Comparison of ENCODE assay signal across 13 cellular contexts in genomic region chr5:124524552-124525232, GRCh38.
DNase-seq lines count a peak whose midpoint lies in the region; ATAC-seq, FAIRE-seq and TF ChIP-seq lines count a peak whose summit lies in the region.
"Had no signal": no experiment of that assay in that cellular context is flagged by ENCODE, and none has a peak within 500 bp of the region (broad histone marks: within the 10 kb centered on the region; RNA-seq: fewer than 3 reads in every experiment).

No MANE protein-coding gene starts in this region.

- H2AFZ ChIP-seq in PC-9 = no peak overlapping the region

- no peaks in the 10 kb centered on the region for H3K79me2 ChIP-seq in PC-9 (ENCODE audit: low read depth)

- ATAC-seq in GM18499 (IDR thresholded peaks at IDR 0.05; ENCODE audit: insufficient read depth, unreplicated experiment) (peak; percentile 90), GM21367 (IDR thresholded peaks at IDR 0.05; ENCODE audit: unreplicated experiment) (peak; percentile 93), HG03135 (IDR thresholded peaks at IDR 0.05; ENCODE audit: unreplicated experiment) (peak; percentile 93)
- ATAC-seq: T-cell had no signal

- H3K27ac ChIP-seq in PC-9 (no peak overlapping the region), esophagus squamous epithelium (no peak overlapping the region)
- H3K27ac ChIP-seq: esophagus muscularis mucosa had no signal

- H3K27me3 ChIP-seq in PC-9 (ENCODE audit: insufficient read depth, low read depth) = no peaks in the 10 kb centered on the region
- H3K27me3 ChIP-seq in esophagus squamous epithelium = no peaks in the 10 kb centered on the region
- H3K27me3 ChIP-seq: esophagus muscularis mucosa had no signal

- BruUV-seq in PC-9 (replicated peaks; lab: Mats Ljungman, UMichigan) = no TSS peak

- H3K9me2 ChIP-seq in PC-9 (ENCODE audit: insufficient read depth) = no peaks in the 10 kb centered on the region

- no peak overlapping the region for H3K4me2 ChIP-seq in PC-9

- FAIRE-seq in H54 (lab: Jason Lieb, UNC) = no peak

- H3K4me1 ChIP-seq in PC-9 (replicated peaks; ENCODE audit: insufficient read depth) = no peaks in the 10 kb centered on the region
- H3K4me1 ChIP-seq in esophagus squamous epithelium = no peaks in the 10 kb centered on the region

- intact Hi-C loops in PC-9 (cut with micrococcal nuclease; ENCODE audit: unreplicated experiment) (no loop called here), esophagus squamous epithelium (cut with DNase I) (no loop called here)

- POLR2A ChIA-PET in PC-9 (lab: Charles Lee; ENCODE audit: unreplicated experiment) = no interaction called here

- no peaks in the 10 kb centered on the region for H4K20me1 ChIP-seq in PC-9 (ENCODE audit: insufficient read depth)

- 0 out of 2 replicates have a peak, but pooled peaks cover 7% of the 10 kb centered on the region for H3F3A ChIP-seq in PC-9 (ENCODE audit: insufficient read depth, low read depth)

- CTCF ChIA-PET in PC-9 (lab: Charles Lee) = no interaction called here

- H3K4me3 ChIP-seq in PC-9 (no peak overlapping the region), esophagus squamous epithelium (no peak overlapping the region)
- H3K4me3 ChIP-seq: esophagus muscularis mucosa, lung had no signal

- H3K36me3 ChIP-seq in PC-9 (ENCODE audit: low read depth) (no peaks in the 10 kb centered on the region), esophagus squamous epithelium (no peaks in the 10 kb centered on the region)
- H3K36me3 ChIP-seq: esophagus muscularis mucosa had no signal

- no peak for TF ChIP-seq POLR2A in esophagus squamous epithelium (IDR thresholded peaks at IDR 0.05)
- no peak for TF ChIP-seq POLR2A in H54 (IDR thresholded peaks at IDR 0.05; ENCODE audit: low read depth, low read length)

- H3K9me3 ChIP-seq in PC-9 (ENCODE audit: insufficient read depth, low read depth) (no peaks in the 10 kb centered on the region), esophagus squamous epithelium (no peaks in the 10 kb centered on the region)
- H3K9me3 ChIP-seq: esophagus muscularis mucosa had no signal

- TF ChIP-seq CTCF in PC-9 (conservative IDR thresholded peaks at IDR 0.05) (no peak), esophagus squamous epithelium (IDR thresholded peaks at IDR 0.05) (peak in 1 of 6 experiments; percentile 11)

- peak; percentile 23 for DNase-seq in SK-N-DZ (ENCODE audit: low spot score)
- DNase-seq in middle frontal gyrus (ENCODE audit: extremely low spot score, low spot score) = no peak
- DNase-seq in PC-9 = no peak
- DNase-seq in esophagus squamous epithelium (lab: John Stamatoyannopoulos, UW) = no peak
- DNase-seq in H54 (ENCODE audit: insufficient read length, low spot score) = no peak
- DNase-seq: activated effector memory CD4-positive, alpha-beta T cell treated with Interleukin-2 at 50 U/mL for 16 hours; DMS153; T-cell had no signal

- WGBS in esophagus squamous epithelium, 2 donors = 83 to 88% methylated on average over 6 of the region's 6 CpGs
